In the genomic region with DNA sequence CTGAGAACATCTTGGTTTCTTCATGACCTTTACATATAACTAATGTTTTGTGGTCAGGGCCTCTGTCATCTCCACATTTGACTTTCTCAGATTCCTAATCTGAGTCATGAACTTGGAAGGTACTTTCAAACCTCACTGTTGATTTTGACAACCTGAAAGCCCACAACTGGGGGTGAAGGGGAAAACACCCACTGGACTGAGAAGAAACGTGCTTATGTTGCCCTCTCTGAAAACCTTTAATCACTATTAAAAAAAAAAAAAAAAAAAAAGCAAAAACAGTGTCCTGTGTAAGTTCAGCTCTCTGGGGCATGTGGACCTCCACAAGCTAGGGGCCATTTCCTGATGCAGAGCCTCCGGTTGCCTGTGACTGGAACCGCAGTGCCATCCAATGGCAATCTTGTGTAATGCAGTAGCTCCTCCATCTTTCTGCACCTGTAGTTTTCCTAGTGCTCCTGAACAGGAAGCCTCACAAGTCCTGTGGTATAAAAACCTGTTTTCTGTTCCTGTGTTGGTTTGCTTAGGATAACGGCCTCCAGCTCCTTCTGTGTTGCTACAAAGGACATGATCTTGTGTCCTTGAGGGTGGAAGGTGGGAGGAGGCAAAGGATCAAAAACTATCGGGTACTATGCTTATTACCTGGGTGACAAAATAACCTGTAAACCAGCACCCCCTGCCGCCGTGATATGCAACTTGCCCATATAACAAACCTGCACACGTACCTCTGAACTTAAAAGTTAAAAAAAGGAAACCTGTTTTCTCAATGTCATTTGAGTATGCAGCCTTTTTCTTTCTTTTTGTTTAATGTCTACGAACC, we compare ENCODE assay signal across 8 cellular contexts.
A peak's percentile ranks its signal among the peaks of the same experiment; 100 is the strongest.
DNase-seq lines count a peak whose midpoint lies in the region; ATAC-seq and TF ChIP-seq lines count a peak whose summit lies in the region.

No MANE protein-coding gene starts in this region.

- TF ChIP-seq CTCF in NB4 (IDR thresholded peaks at IDR 0.05; ENCODE audit: low read depth, low read length): peak; percentile 73
- peak; percentile 20 for TF ChIP-seq CTCF in astrocyte of the spinal cord (IDR thresholded peaks at IDR 0.05; ENCODE audit: low read depth, low read length)
- TF ChIP-seq CTCF in testis (IDR thresholded peaks at IDR 0.05): peak in 2 of 3 experiments; percentile 36

- no peaks in the 10 kb centered on the region for H3K27me3 ChIP-seq in testis

- ATAC-seq in GM18508 (IDR thresholded peaks at IDR 0.05; ENCODE audit: insufficient read depth, unreplicated experiment): peak; percentile 80
- peak; percentile 86 for ATAC-seq in HG02840 (IDR thresholded peaks at IDR 0.05; ENCODE audit: low FRiP score, unreplicated experiment)

- no peaks in the 10 kb centered on the region for H3K4me1 ChIP-seq in testis

- intact Hi-C loops in testis (cut with DNase I; ENCODE audit: low total_unique reads): no loop called here

- H3K9me3 ChIP-seq in testis: no peaks in the 10 kb centered on the region

- no peak overlapping the region for H3K27ac ChIP-seq in testis

- WGBS in testis, 2 donors: 16 to 17% methylated on average over 9 of the region's 9 CpGs

- H3K36me3 ChIP-seq in testis (ENCODE audit: low read depth, missing control alignments): no peaks in the 10 kb centered on the region

- TF ChIP-seq POLR2A in NB4 (IDR thresholded peaks at IDR 0.05; ENCODE audit: extremely low read depth, insufficient read length) (no peak), testis (IDR thresholded peaks at IDR 0.05) (no peak)

- in situ Hi-C loops in astrocyte of the spinal cord (cut with HindIII; ENCODE audit: low sequenced_read_pairs): no loop called here

- no peak overlapping the region for H3K4me3 ChIP-seq in NB4 (ENCODE audit: low read depth, low read length)
- no peak overlapping the region for H3K4me3 ChIP-seq in astrocyte of the spinal cord (ENCODE audit: low read depth, low read length)
- H3K4me3 ChIP-seq in testis: peak overlapping the region in 1 of 2 donors; percentile 6

- DNase-seq in AG20443 (ENCODE audit: low spot score) (peak; percentile 22), NB4 (ENCODE audit: low read depth) (peak; percentile 69), RPMI8226 (peak; percentile 74), astrocyte of the spinal cord (ENCODE audit: low read depth, low spot score) (no peak), left kidney (ENCODE audit: low read depth, low spot score) (peak; percentile 88), testis (peak; percentile 79)

Comparison
In these comparisons a context has a peak if more than half of its experiments do, and no peak if none do; other contexts are left out.
1. CTCF ChIP-seq: peak in every context shown above with its lines; median percentile 73 in NB4; 36 in testis; 20 in astrocyte of the spinal cord.